ENCODE assay signal across 12 cellular contexts in the genomic region with DNA sequence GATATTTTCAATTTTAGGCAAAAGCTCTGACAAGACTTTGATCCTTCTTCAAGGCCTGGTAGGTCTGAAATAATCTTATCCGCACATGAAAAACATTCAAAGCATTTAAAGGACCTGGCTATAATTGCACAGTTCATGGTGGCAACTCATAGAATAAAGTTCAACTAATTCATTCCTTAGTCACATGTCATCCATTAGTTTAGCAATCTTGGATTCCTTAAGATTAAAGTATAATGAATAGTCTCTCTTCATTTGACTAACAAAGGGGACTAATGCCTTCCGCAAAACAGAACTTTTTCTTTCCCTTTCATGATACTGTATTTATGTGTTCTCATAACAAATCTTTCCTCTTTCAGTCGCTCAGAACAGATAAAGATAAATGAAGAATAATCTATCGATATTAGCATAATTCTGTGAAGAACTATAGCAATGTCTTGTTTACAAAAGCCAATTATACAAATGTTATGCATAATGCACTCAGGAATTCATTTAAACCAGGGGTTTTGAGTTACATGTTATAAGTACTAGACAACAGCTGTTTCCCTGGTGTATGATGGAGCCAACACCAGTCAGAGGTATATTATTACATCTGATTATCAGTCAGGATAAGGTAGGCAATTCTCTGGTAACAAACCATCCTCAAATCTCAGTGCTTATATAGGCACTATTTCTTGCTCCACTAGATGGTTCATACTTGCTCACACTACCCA.
"Had no signal": no experiment of that assay in that cellular context is flagged by ENCODE, and none has a peak within 500 bp of the region (broad histone marks: within the 10 kb centered on the region; RNA-seq: fewer than 3 reads in every experiment).

No MANE protein-coding gene starts in this region.

- H3K27ac Mint-ChIP-seq: activated CD4-positive, alpha-beta memory T cell treated with anti-CD3 and anti-CD28 coated beads, Interleukin-2, amount 10 ng/mL, durations not matched to agents 7 days and 5 days; activated CD4-positive, alpha-beta T cell treated with anti-CD3 and anti-CD28 coated beads for 36 hours; T-cell; type B pancreatic cell had no signal

- H3K4me3 ChIP-seq: ascending aorta, right lobe of liver, spleen had no signal

- H3K27me3 Mint-ChIP-seq: type B pancreatic cell had no signal

- H3K4me1 ChIP-seq: ascending aorta, right lobe of liver had no signal

- H3K9me3 ChIP-seq: ascending aorta, right lobe of liver, spleen had no signal

- H3K36me3 ChIP-seq: ascending aorta, right lobe of liver, spleen had no signal

- H3K27me3 ChIP-seq: ascending aorta, right lobe of liver, spleen had no signal

- DNase-seq: activated CD4-positive, alpha-beta memory T cell treated with anti-CD3 and anti-CD28 coated beads, Interleukin-2, amount 10 ng/mL, durations not matched to agents 7 days and 5 days; activated CD4-positive, alpha-beta T cell treated with anti-CD3 and anti-CD28 coated beads for 36 hours; kidney; right lobe of liver; spleen; stimulated activated CD4-positive, alpha-beta T cell treated with anti-CD3 and anti-CD28 coated beads, Interleukin-1b, Interleukin-23, amount 100 ng/mL, for 48 hours; stimulated activated naive CD4-positive, alpha-beta T cell; substantia nigra; T-cell had no signal

- ATAC-seq: activated CD4-positive, alpha-beta T cell treated with anti-CD3 and anti-CD28 coated beads for 36 hours; T-cell had no signal

- H3K9me3 Mint-ChIP-seq: activated CD4-positive, alpha-beta memory T cell treated with anti-CD3 and anti-CD28 coated beads, Interleukin-2, amount 10 ng/mL, durations not matched to agents 7 days and 5 days; T-cell had no signal

- H3K4me3 Mint-ChIP-seq: activated CD4-positive, alpha-beta memory T cell treated with anti-CD3 and anti-CD28 coated beads, Interleukin-2, amount 10 ng/mL, durations not matched to agents 7 days and 5 days; activated CD4-positive, alpha-beta T cell treated with anti-CD3 and anti-CD28 coated beads for 36 hours; T-cell; type B pancreatic cell had no signal

- H3K27ac ChIP-seq: ascending aorta, right lobe of liver, spleen, VCaP had no signal

- H3K4me1 Mint-ChIP-seq: T-cell had no signal

- H3K36me3 Mint-ChIP-seq: T-cell, type B pancreatic cell had no signal
